8 cellular contexts compared by ENCODE assay signal in the genomic region with DNA sequence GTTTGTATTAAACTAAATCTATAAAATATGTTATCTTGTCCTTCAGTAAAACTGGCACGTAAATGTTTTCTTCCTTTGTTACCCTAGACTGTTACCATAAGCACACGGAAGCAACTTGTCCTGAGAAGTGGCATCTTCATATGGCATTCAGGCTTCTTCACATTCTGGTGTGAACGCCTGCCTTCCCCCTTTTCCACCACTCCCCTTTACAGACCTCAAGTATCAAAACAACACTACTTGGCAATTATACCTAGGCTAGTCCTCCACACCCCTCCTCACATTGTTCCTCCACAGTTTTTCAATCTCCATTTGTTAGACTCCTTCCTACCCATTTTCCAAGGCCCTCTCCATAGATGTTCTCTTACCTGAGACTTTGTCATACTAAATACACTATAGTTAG. TPM values are rescaled to one million over a fixed set of nuclear protein-coding genes. Genes with fewer than 3 reads are reported as not detected.
A peak's percentile ranks its signal among the peaks of the same experiment; 100 is the strongest.
DNase-seq lines count a peak whose midpoint lies in the region; ATAC-seq and TF ChIP-seq lines count a peak whose summit lies in the region.

No MANE protein-coding gene starts in this region.

- H3K9me3 ChIP-seq in Caco-2, result no peaks in the 10 kb centered on the region

- ATAC-seq in HG03521 (IDR thresholded peaks at IDR 0.05; ENCODE audit: unreplicated experiment) (no peak), HG02884 (IDR thresholded peaks at IDR 0.05; ENCODE audit: unreplicated experiment) (no peak)

- H3K27me3 Mint-ChIP-seq in Caco-2 (ENCODE audit: insufficient read depth, unreplicated experiment) (no peaks in the 10 kb centered on the region), neural crest cell (ENCODE audit: low read depth) (no peaks in the 10 kb centered on the region)

- no peaks in the 10 kb centered on the region for H3K9me3 Mint-ChIP-seq in Caco-2 (ENCODE audit: unreplicated experiment)
- H3K9me3 Mint-ChIP-seq in neural crest cell, result no peaks in the 10 kb centered on the region

- POLR2A ChIA-PET in Caco-2 (lab: Charles Lee), result no interaction called here

- peak overlapping the region; percentile 57 for H3K4me3 ChIP-seq in Caco-2 (ENCODE audit: low read depth, low read length)

- H3K4me1 ChIP-seq in Caco-2, result no peaks in the 10 kb centered on the region

- CTCF ChIA-PET in Caco-2 (lab: Charles Lee), result no interaction called here

- peak overlapping the region; percentile 43 for H3K27ac Mint-ChIP-seq in Caco-2 (ENCODE audit: unreplicated experiment)
- peak overlapping the region; percentile 86 for H3K27ac Mint-ChIP-seq in neural crest cell (ENCODE audit: unreplicated experiment)

- BruUV-seq in Caco-2 (replicated peaks; lab: Mats Ljungman, UMichigan), result no TSS peak

- H3K4me3 Mint-ChIP-seq in Caco-2 (ENCODE audit: unreplicated experiment), result peak overlapping the region; percentile 89
- H3K4me3 Mint-ChIP-seq in neural crest cell, result peak overlapping the region; percentile 92

- no peak for TF ChIP-seq CTCF in Caco-2 (IDR thresholded peaks at IDR 0.05; ENCODE audit: insufficient read depth in 1 of 2, low read depth in 1 of 2, low read length in 1 of 2, severe bottlenecking in 1 of 2, unreplicated experiment in 1 of 2)
- TF ChIP-seq CTCF in neural crest cell (conservative IDR thresholded peaks at IDR 0.05), result no peak

- H3K36me3 Mint-ChIP-seq in Caco-2 (ENCODE audit: insufficient read depth, unreplicated experiment) (peaks cover 9% of the 10 kb centered on the region), neural crest cell (ENCODE audit: low read depth) (no peaks in the 10 kb centered on the region)

- peaks cover 7% of the 10 kb centered on the region for H3K4me1 Mint-ChIP-seq in Caco-2 (ENCODE audit: low read depth, unreplicated experiment)
- peaks cover 46% of the 10 kb centered on the region for H3K4me1 Mint-ChIP-seq in neural crest cell

- H3K36me3 ChIP-seq in Caco-2 (ENCODE audit: control insufficient read depth, insufficient read depth, low read length), result no peaks in the 10 kb centered on the region

- DNase-seq in Caco-2 (no peak), NAMALWA (ENCODE audit: low spot score) (peak; percentile 57), dermis blood vessel endothelial cell (peak; percentile 31), neural crest cell (ENCODE audit: low read depth, low spot score) (no peak), NK-92 (lab: John Stamatoyannopoulos, UW; ENCODE audit: unreplicated experiment) (no peak), cerebellar nuclear complex (lab: John Stamatoyannopoulos, UW) (no peak)

- no peaks in the 10 kb centered on the region for H3K27me3 ChIP-seq in Caco-2 (replicated peaks; ENCODE audit: control insufficient read depth, insufficient read depth, low read length)

- intact Hi-C loops in Caco-2 (cut with micrococcal nuclease; ENCODE audit: unreplicated experiment), result loop anchor here (5.0 kb wide), 2 partner anchors 57 to 128 kb away; no protein-coding TSS in a partner anchor

RNA-seq across cellular contexts. Expression of gene MEX3C, which starts 2.9 kb away (rescaled TPM):
- total RNA-seq in Caco-2 (2022), result 44.8 and 47.0 TPM in 2 replicates
- 41.5 and 42.5 TPM in 2 replicates for total RNA-seq in dermis blood vessel endothelial cell
- total RNA-seq in neural crest cell, result 69.3 and 70.7 TPM in 2 replicates

Comparison
In these comparisons a context has a peak if more than half of its experiments do, and no peak if none do; other contexts are left out.
1. DNase-seq: peak in NAMALWA (single experiment) and dermis blood vessel endothelial cell (single experiment); none in Caco-2 (0 of 2), neural crest cell (single experiment), NK-92 (single experiment) and cerebellar nuclear complex (0 of 2).